ENCODE assay signal across 20 cellular contexts in genomic region chr5:142262683-142263082, GRCh38.
DNase-seq lines count a peak whose midpoint lies in the region; ATAC-seq, FAIRE-seq and TF ChIP-seq lines count a peak whose summit lies in the region.
"Had no signal": no experiment of that assay in that cellular context is flagged by ENCODE, and none has a peak within 500 bp of the region (broad histone marks: within the 10 kb centered on the region; RNA-seq: fewer than 3 reads in every experiment).

No MANE protein-coding gene starts in this region.

- WGBS in HepG2 (ENCODE audit: low lambda C conversion rate): 9% methylated on average over 6 of the region's 6 CpGs
- 95% methylated on average over 6 of the region's 6 CpGs for WGBS in right lobe of liver (ENCODE audit: insufficient coverage, low coverage, low lambda C conversion rate, missing lambda C conversion rate)

- H3K4me1 Mint-ChIP-seq in nephron (no peaks in the 10 kb centered on the region), type B pancreatic cell (ENCODE audit: unreplicated experiment) (peaks cover 5% of the 10 kb centered on the region)
- H3K4me1 Mint-ChIP-seq: CD14-positive monocyte had no signal

- ATAC-seq in HepG2 (peak; percentile 84), right lobe of liver (no peak), HG02759 (IDR thresholded peaks at IDR 0.05; ENCODE audit: unreplicated experiment) (no peak)
- ATAC-seq: A549, GM12878, K562 had no signal

- intact Hi-C loops in HepG2 (cut with micrococcal nuclease; ENCODE audit: unreplicated experiment): no loop called here
- intact Hi-C loops in right lobe of liver (cut with DNase I): no loop called here

- no peak for TF ChIP-seq RAD21 in HepG2 (CRISPR knock-in tag; IDR thresholded peaks at IDR 0.05)

- H3K27me3 Mint-ChIP-seq in nephron (ENCODE audit: low read depth) (peaks cover 3% of the 10 kb centered on the region), type B pancreatic cell (no peaks in the 10 kb centered on the region)

- CTCF ChIA-PET in HepG2 (lab: Yijun Ruan, JAX; ENCODE audit: low intra/inter-chr PET ratio, low total read pairs): no interaction called here

- H3K27me3 ChIP-seq in HepG2 (ENCODE audit: control insufficient read depth in 1 of 2, insufficient read depth in 2 of 2, low read length in 2 of 2) (no peaks in the 10 kb centered on the region), right lobe of liver (no peaks in the 10 kb centered on the region)
- H3K27me3 ChIP-seq: BLaER1 had no signal

- H3K4me1 ChIP-seq in HepG2 (ENCODE audit: insufficient read depth, low read length) (peaks cover 15% of the 10 kb centered on the region), right lobe of liver (no peaks in the 10 kb centered on the region)
- H3K4me1 ChIP-seq: A549, HAP-1 had no signal

- H3K4me3 ChIP-seq in HepG2 (replicated peaks in 1 of 3; ENCODE audit: insufficient read depth in 1 of 3, low read depth in 2 of 3, low read length in 3 of 3) (no peak overlapping the region), right lobe of liver (no peak overlapping the region)
- H3K4me3 ChIP-seq: A549, BLaER1, GM12878, HAP-1, K562 had no signal

- H3K9me3 Mint-ChIP-seq in nephron (peaks cover 5% of the 10 kb centered on the region), type B pancreatic cell (peaks cover 5% of the 10 kb centered on the region)

- H3K9me3 ChIP-seq in HepG2 (ENCODE audit: low read length): no peaks in the 10 kb centered on the region
- no peaks in the 10 kb centered on the region for H3K9me3 ChIP-seq in right lobe of liver
- H3K9me3 ChIP-seq: A549, HAP-1 had no signal

- no peak for FAIRE-seq in HepG2 (lab: Jason Lieb, UNC)
- FAIRE-seq: A549, GM12878, K562 had no signal

- peak overlapping the region; percentile 39 to 84 (median 65) for H3K27ac Mint-ChIP-seq in nephron
- H3K27ac Mint-ChIP-seq in type B pancreatic cell: no peak overlapping the region
- H3K27ac Mint-ChIP-seq: CD4-positive, alpha-beta memory T cell had no signal

- DNase-seq in HepG2 (ENCODE audit: low spot score) (no peak), right lobe of liver (no peak), kidney glomerular epithelial cell (lab: John Stamatoyannopoulos, UW) (peak; percentile 20), type B pancreatic cell (ENCODE audit: extremely low spot score, unreplicated experiment) (no peak), DMS79 (lab: John Stamatoyannopoulos, UW) (no peak)
- DNase-seq: Calu3; CD4-positive, alpha-beta memory T cell; DND-41; EL; IMR-90 had no signal

- H3K27ac ChIP-seq in HepG2 (ENCODE audit: extremely low read length, insufficient read depth, low read length): no peak overlapping the region
- no peak overlapping the region for H3K27ac ChIP-seq in right lobe of liver
- H3K27ac ChIP-seq: 22Rv1, A549, BLaER1, HL-60 had no signal

- in situ Hi-C loops in HepG2 (cut with HindIII; ENCODE audit: extremely low pct_ligation_motif_present, low pct_unique_long_range_greater_than_20kb): no loop called here

- H3K4me3 Mint-ChIP-seq in nephron (no peak overlapping the region), type B pancreatic cell (no peak overlapping the region)
- H3K4me3 Mint-ChIP-seq: CD14-positive monocyte; CD4-positive, alpha-beta memory T cell had no signal

- H3K36me3 Mint-ChIP-seq in nephron (ENCODE audit: low read depth): no peaks in the 10 kb centered on the region
- no peaks in the 10 kb centered on the region for H3K36me3 Mint-ChIP-seq in type B pancreatic cell
- H3K36me3 Mint-ChIP-seq: CD14-positive monocyte; CD4-positive, alpha-beta memory T cell had no signal

- H3K36me3 ChIP-seq in HepG2 (replicated peaks in 1 of 2; ENCODE audit: control insufficient read depth in 1 of 2, insufficient read depth in 2 of 2, low read length in 2 of 2) (no peaks in the 10 kb centered on the region), right lobe of liver (no peaks in the 10 kb centered on the region)
- H3K36me3 ChIP-seq: BLaER1, HAP-1 had no signal

- TF ChIP-seq EP300 in HepG2 (IDR thresholded peaks at IDR 0.05; ENCODE audit: low read depth in 2 of 2, low read length in 2 of 2) (no peak), HepG2 (CRISPR knock-in tag; IDR thresholded peaks at IDR 0.05; ENCODE audit: borderline replicate concordance) (no peak)

- H3K79me2 ChIP-seq in HepG2 (ENCODE audit: insufficient read depth, low read length): no peaks in the 10 kb centered on the region

- BruUV-seq in HepG2 (replicated peaks; lab: Mats Ljungman, UMichigan): no TSS peak

- POLR2A ChIA-PET in HepG2 (lab: Yijun Ruan, JAX): interaction anchor here (0.6 to 1.0 kb wide), 2 partner anchors 17 to 106 kb away, joined by 3 read pairs; no protein-coding TSS in a partner anchor

- H3K9ac ChIP-seq in HepG2 (ENCODE audit: insufficient read depth, low read depth, low read length): no peak overlapping the region
- H3K9ac ChIP-seq: BLaER1 had no signal

- no peaks in the 10 kb centered on the region for H4K20me1 ChIP-seq in HepG2 (ENCODE audit: insufficient read depth, low read length)
- H4K20me1 ChIP-seq: BLaER1 had no signal

- peak overlapping the region; percentile 1; the same call in 1 of the 2 replicates for H3K4me2 ChIP-seq in HepG2 (ENCODE audit: low read depth, low read length)
- H3K4me2 ChIP-seq: A549 had no signal

- H2AFZ ChIP-seq in HepG2 (ENCODE audit: low read length): no peak overlapping the region

- TF ChIP-seq POLR2A in HepG2 (IDR thresholded peaks at IDR 0.05; ENCODE audit: insufficient read depth in 1 of 2, low read depth in 2 of 2, low read length in 2 of 2) (no peak), right lobe of liver (IDR thresholded peaks at IDR 0.05) (no peak)

- TF ChIP-seq CTCF in HepG2 (CRISPR knock-in tag; IDR thresholded peaks at IDR 0.05): no peak
- no peak for TF ChIP-seq CTCF in right lobe of liver (IDR thresholded peaks at IDR 0.05)
- TF ChIP-seq CTCF in nephron (IDR thresholded peaks at IDR 0.05; ENCODE audit: unreplicated experiment in 3 of 3): no peak
- no peak for TF ChIP-seq CTCF in type B pancreatic cell (conservative IDR thresholded peaks at IDR 0.05)

TF ChIP-seq in HepG2, 621 proteins besides CTCF, POLR2A, EP300 and RAD21:
- no peak for TF ChIP-seq MTF2 (CRISPR knock-in tag; IDR thresholded peaks at IDR 0.05; ENCODE audit: borderline replicate concordance)
- TF ChIP-seq, protein P1, sequence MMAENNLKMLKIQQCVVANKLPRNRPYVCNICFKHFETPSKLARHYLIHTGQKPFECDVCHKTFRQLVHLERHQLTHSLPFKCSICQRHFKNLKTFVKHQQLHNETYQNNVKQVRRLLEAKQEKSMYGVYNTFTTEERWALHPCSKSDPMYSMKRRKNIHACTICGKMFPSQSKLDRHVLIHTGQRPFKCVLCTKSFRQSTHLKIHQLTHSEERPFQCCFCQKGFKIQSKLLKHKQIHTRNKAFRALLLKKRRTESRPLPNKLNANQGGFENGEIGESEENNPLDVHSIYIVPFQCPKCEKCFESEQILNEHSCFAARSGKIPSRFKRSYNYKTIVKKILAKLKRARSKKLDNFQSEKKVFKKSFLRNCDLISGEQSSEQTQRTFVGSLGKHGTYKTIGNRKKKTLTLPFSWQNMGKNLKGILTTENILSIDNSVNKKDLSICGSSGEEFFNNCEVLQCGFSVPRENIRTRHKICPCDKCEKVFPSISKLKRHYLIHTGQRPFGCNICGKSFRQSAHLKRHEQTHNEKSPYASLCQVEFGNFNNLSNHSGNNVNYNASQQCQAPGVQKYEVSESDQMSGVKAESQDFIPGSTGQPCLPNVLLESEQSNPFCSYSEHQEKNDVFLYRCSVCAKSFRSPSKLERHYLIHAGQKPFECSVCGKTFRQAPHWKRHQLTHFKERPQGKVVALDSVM (CRISPR knock-in tag; IDR thresholded peaks at IDR 0.05): peak; percentile 49; the same call in 1 of the 2 replicates
- TF ChIP-seq, protein P2, sequence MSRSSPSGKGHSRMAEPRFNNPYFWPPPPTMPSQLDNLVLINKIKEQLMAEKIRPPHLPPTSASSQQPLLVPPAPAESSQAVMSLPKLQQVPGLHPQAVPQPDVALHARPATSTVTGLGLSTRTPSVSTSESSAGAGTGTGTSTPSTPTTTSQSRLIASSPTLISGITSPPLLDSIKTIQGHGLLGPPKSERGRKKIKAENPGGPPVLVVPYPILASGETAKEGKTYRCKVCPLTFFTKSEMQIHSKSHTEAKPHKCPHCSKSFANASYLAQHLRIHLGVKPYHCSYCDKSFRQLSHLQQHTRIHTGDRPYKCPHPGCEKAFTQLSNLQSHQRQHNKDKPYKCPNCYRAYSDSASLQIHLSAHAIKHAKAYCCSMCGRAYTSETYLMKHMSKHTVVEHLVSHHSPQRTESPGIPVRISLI (CRISPR knock-in tag; IDR thresholded peaks at IDR 0.05; ENCODE audit: borderline replicate concordance): peak; percentile 58; the same call in 1 of the 2 replicates
TF ChIP-seq in HepG2: peak in this region for 2.
